1 cellular context compared by ENCODE assay signal in the genomic region with DNA sequence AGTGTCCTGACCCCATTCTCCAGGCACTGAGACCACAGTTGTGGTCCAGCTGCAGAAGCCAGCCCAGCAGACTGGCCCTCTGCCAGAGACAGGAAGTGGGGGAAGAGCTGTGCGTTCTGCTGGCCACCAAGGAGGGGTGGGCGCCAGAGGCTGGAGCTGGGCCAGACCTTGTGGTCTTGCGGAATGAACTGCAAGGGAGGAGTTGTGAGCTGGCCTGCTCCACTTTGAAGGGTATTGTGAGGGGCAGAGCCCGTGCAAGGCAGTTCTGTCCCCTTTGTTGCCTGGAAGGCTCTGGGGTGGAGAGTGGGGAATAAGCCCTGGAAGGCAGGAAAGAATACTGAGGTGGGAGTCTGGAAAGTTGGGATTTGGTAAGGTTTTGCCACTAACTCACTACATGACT.
TF ChIP-seq lines count a peak whose summit lies in the region.

No MANE protein-coding gene starts in this region.

TF ChIP-seq in K562, 482 proteins besides CTCF, POLR2A, EP300 and RAD21:
- TF ChIP-seq NFIC (IDR thresholded peaks at IDR 0.05): peak; percentile 34; the same call in 1 of the 2 replicates
- TF ChIP-seq PURB (CRISPR knock-in tag; IDR thresholded peaks at IDR 0.05; ENCODE audit: low read depth): no peak
